11 cellular contexts compared by ENCODE assay signal in the genomic region with DNA sequence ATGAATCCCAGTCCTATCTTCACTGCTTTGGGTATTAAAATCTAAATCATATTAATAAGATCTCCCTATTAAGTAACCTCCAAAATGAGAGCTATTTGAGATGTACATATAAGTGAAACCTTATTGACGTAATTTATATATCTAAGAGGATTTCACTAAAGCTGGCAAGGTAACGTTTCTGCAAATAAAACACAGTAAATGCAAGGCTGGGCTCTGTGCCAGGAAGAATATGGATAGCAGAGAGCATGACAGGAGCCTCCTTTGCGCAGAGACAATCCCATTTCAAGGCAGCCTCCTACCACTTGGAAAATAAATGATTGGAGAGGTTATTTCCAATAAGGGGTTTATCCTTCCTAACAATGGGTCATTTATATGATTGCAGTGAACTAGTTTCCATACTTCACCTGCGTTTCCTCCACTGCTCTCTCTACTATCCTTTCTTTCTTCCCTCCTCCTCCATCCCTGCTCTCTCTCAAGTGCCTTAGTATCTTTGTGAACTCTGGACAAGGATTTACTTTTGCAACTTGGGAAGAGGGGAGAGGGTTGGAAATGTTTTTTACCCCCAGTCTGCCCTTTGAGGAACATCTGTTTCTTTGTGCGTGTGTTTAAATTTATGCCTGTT. TPM values are rescaled to one million over a fixed set of nuclear protein-coding genes. Genes with fewer than 3 reads are reported as not detected.
DNase-seq lines count a peak whose midpoint lies in the region; ATAC-seq and TF ChIP-seq lines count a peak whose summit lies in the region.
"Had no signal": no experiment of that assay in that cellular context is flagged by ENCODE, and none has a peak within 500 bp of the region (broad histone marks: within the 10 kb centered on the region; RNA-seq: fewer than 3 reads in every experiment).

No MANE protein-coding gene starts in this region.

- H3K27ac ChIP-seq in RWPE2 (ENCODE audit: poor library complexity, severe bottlenecking) (peak overlapping the region; percentile 85), stomach smooth muscle (ENCODE audit: low read length) (peak overlapping the region; percentile 66)
- H3K27ac ChIP-seq: BLaER1 had no signal

- peaks cover 24% of the 10 kb centered on the region for H3K4me1 ChIP-seq in RWPE2 (ENCODE audit: insufficient read depth, poor library complexity, severe bottlenecking)
- peaks cover 38% of the 10 kb centered on the region for H3K4me1 ChIP-seq in stomach smooth muscle (ENCODE audit: control insufficient read depth, insufficient read depth, low read length)

- no peaks in the 10 kb centered on the region for H3K27me3 ChIP-seq in RWPE2 (ENCODE audit: insufficient read depth, poor library complexity, severe bottlenecking)
- H3K27me3 ChIP-seq in stomach smooth muscle (ENCODE audit: control insufficient read depth in 1 of 2, insufficient read depth in 2 of 2, low read length in 2 of 2): no peaks in the 10 kb centered on the region

- DNase-seq in NCI-H510A treated with DMSO at 0.1 percent for 48 hours (lab: John Stamatoyannopoulos, UW) (peak; percentile 58), NCI-H510A (lab: John Stamatoyannopoulos, UW) (no peak), RWPE2 (ENCODE audit: low spot score) (no peak), fibroblast of the aortic adventitia (ENCODE audit: low read depth) (no peak), NK-92 (lab: John Stamatoyannopoulos, UW; ENCODE audit: unreplicated experiment) (no peak)
- DNase-seq: activated CD8-positive, alpha-beta memory T cell treated with anti-CD3 and anti-CD28 coated beads, Interleukin-2, amount 50 U/mL, for 4 hours had no signal

- ATAC-seq in RWPE2 (ENCODE audit: low read depth) (no peak), HG03342 (IDR thresholded peaks at IDR 0.05; ENCODE audit: unreplicated experiment) (no peak), HG03378 (IDR thresholded peaks at IDR 0.05; ENCODE audit: unreplicated experiment) (no peak)

- no peak overlapping the region for H3K4me3 ChIP-seq in RWPE2 (ENCODE audit: severe bottlenecking)
- peak overlapping the region; percentile 6 for H3K4me3 ChIP-seq in fibroblast of the aortic adventitia (ENCODE audit: low read depth, low read length)
- peak overlapping the region; percentile 10 to 17 for H3K4me3 ChIP-seq in stomach smooth muscle (ENCODE audit: low read length in 2 of 2)
- H3K4me3 ChIP-seq: BLaER1, mucosa of descending colon had no signal

- H3K9me3 ChIP-seq in RWPE2 (ENCODE audit: severe bottlenecking) (no peaks in the 10 kb centered on the region), stomach smooth muscle (ENCODE audit: control insufficient read depth in 2 of 2, low read length in 2 of 2) (no peaks in the 10 kb centered on the region)
- H3K9me3 ChIP-seq: BLaER1, mucosa of descending colon had no signal

- peak overlapping the region in 1 of 2 donors; percentile 37 for H3K9ac ChIP-seq in stomach smooth muscle (ENCODE audit: low read length in 2 of 2)
- H3K9ac ChIP-seq: BLaER1 had no signal

- no peak for TF ChIP-seq CTCF in RWPE2 (IDR thresholded peaks at IDR 0.05; ENCODE audit: poor library complexity, severe bottlenecking)
- TF ChIP-seq CTCF in fibroblast of the aortic adventitia (IDR thresholded peaks at IDR 0.05; ENCODE audit: insufficient read depth, low read length): no peak

- no peaks in the 10 kb centered on the region for H3K36me3 ChIP-seq in RWPE2 (ENCODE audit: low read depth)
- no peaks in the 10 kb centered on the region for H3K36me3 ChIP-seq in stomach smooth muscle (ENCODE audit: control insufficient read depth in 2 of 2, insufficient read depth in 2 of 2, low read length in 2 of 2)
- H3K36me3 ChIP-seq: BLaER1 had no signal

RNA-seq across cellular contexts. Expression of a gene that starts 3.0 kb away (rescaled TPM):
- total RNA-seq in fibroblast of the aortic adventitia (ENCODE audit: low replicate concordance): 32.0 and 42.0 TPM in 2 replicates
